In the genomic region with DNA sequence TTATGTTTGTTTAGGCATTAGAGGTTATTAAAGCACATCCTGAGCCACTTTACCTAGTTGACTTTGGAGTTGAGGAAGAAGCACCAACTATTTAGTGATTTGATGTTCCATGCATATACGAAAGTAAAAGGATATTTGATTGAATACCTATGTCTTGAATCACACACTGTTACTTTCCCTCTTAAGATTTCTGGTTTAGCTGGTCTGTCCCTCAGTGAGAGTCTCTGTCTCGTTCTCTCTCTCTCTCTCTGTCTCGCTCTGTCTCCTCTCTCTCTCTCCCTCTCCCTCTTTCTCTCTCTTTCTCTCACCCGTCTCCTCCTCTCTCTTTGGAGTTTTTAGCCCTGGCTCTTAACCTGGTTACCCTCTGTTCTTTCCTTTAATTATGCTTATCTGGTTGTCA, we compare ENCODE assay signal across 18 cellular contexts. TPM values are rescaled to one million over a fixed set of nuclear protein-coding genes. Genes with fewer than 3 reads are reported as not detected.
A peak's percentile ranks its signal among the peaks of the same experiment; 100 is the strongest.
DNase-seq lines count a peak whose midpoint lies in the region; ATAC-seq, FAIRE-seq and TF ChIP-seq lines count a peak whose summit lies in the region.
"Had no signal": no experiment of that assay in that cellular context is flagged by ENCODE, and none has a peak within 500 bp of the region (broad histone marks: within the 10 kb centered on the region; RNA-seq: fewer than 3 reads in every experiment).

No MANE protein-coding gene starts in this region.

- no peak for TF ChIP-seq CTCF in LNCaP clone FGC (IDR thresholded peaks at IDR 0.05; ENCODE audit: control insufficient read depth, extremely low read depth, insufficient read depth)
- no peak for TF ChIP-seq CTCF in brain (conservative IDR thresholded peaks at IDR 0.05)
- TF ChIP-seq CTCF in keratinocyte (optimal IDR thresholded peaks at IDR 0.05 in 1 of 3, IDR thresholded peaks at IDR 0.05 in 1 of 3, conservative IDR thresholded peaks at IDR 0.05 in 1 of 3; ENCODE audit: extremely low read depth in 1 of 3, insufficient read depth in 2 of 3, low read length in 3 of 3) = no peak

- peaks cover 0 to 6% (median 3%) of the 10 kb centered on the region in 5 experiments for H3K9me3 Mint-ChIP-seq in brain
- H3K9me3 Mint-ChIP-seq in stimulated activated memory B cell treated with anti-CD40 and anti-IgM and Interleukin-4, amounts not matched to agents 10 μg/mL and 1 μg/mL and 100 μg/mL, for 72 hours = peaks cover 4% of the 10 kb centered on the region
- H3K9me3 Mint-ChIP-seq: activated B cell treated with CpG ODN at 0.5 μM for 24 hours; activated naive CD4-positive, alpha-beta T cell treated with anti-CD3 and anti-CD28 coated beads for 36 hours had no signal

- DNase-seq in LNCaP clone FGC (ENCODE audit: low read depth) (no peak), keratinocyte (ENCODE audit: low read depth, low spot score) (no peak), NCI-H2029 (lab: John Stamatoyannopoulos, UW) (no peak)
- DNase-seq in activated naive CD4-positive, alpha-beta T cell treated with Interleukin-2 at 50 U/mL for 16 hours = no peak
- no peak for DNase-seq in activated CD4-positive, CD25-positive, alpha-beta regulatory T cell (lab: John Stamatoyannopoulos, UW)
- DNase-seq: activated B cell treated with CpG ODN at 0.5 μM for 24 hours; activated naive CD4-positive, alpha-beta T cell treated with anti-CD3 and anti-CD28 coated beads for 36 hours; C1 segment of cervical spinal cord; effector memory CD4-positive, alpha-beta T cell; KBM-7; NCI-H1436 treated with DMSO at 0.1 percent for 48 hours; NCI-H510A; posterior cingulate gyrus; stomach had no signal

- peaks cover 96% of the 10 kb centered on the region for H3K79me2 ChIP-seq in keratinocyte (ENCODE audit: control insufficient read depth, insufficient read depth, low read length)

- H4K20me1 ChIP-seq in keratinocyte (ENCODE audit: control insufficient read depth, extremely low read depth, insufficient read depth, low read length) = peaks cover 35% of the 10 kb centered on the region

- H3K9ac ChIP-seq in keratinocyte (ENCODE audit: control insufficient read depth, extremely low read depth, insufficient read depth, low read length) = no peak overlapping the region

- ATAC-seq in stimulated activated memory B cell treated with anti-CD40 and anti-IgM and Interleukin-4, amounts not matched to agents 10 μg/mL and 1 μg/mL and 100 μg/mL, for 72 hours = no peak
- ATAC-seq in GM21367 (IDR thresholded peaks at IDR 0.05; ENCODE audit: unreplicated experiment) = no peak

- H3K4me1 ChIP-seq in keratinocyte (ENCODE audit: control insufficient read depth, extremely low read depth, insufficient read depth, low read length) = peaks cover 50% of the 10 kb centered on the region

- H3K9me3 ChIP-seq in keratinocyte (ENCODE audit: control insufficient read depth, low read depth, low read length) = no peaks in the 10 kb centered on the region
- H3K9me3 ChIP-seq: HAP-1, stomach had no signal

- peak overlapping the region; percentile 66 for H3K4me2 ChIP-seq in keratinocyte (ENCODE audit: control insufficient read depth, extremely low read depth, insufficient read depth, low read depth, low read length)

- peaks cover 12% of the 10 kb centered on the region for H3K9me1 ChIP-seq in keratinocyte (ENCODE audit: control insufficient read depth, extremely low read depth, insufficient read depth, low read length)

- 0 out of 2 replicates have a peak overlapping the region, but pooled peaks have one; percentile 20 for H3K4me3 ChIP-seq in LNCaP clone FGC (ENCODE audit: low read depth, low read length)
- H3K4me3 ChIP-seq in keratinocyte (ENCODE audit: control insufficient read depth in 2 of 3, extremely low read depth in 1 of 3, insufficient read depth in 2 of 3, low read depth in 1 of 3, low read length in 3 of 3) = peak overlapping the region in 2 of 3 experiments; percentile 44 to 47
- H3K4me3 ChIP-seq: HAP-1, stomach had no signal

- H3K4me1 Mint-ChIP-seq in brain = peaks cover 86% of the 10 kb centered on the region
- peaks cover 32% of the 10 kb centered on the region for H3K4me1 Mint-ChIP-seq in stimulated activated memory B cell treated with anti-CD40 and anti-IgM and Interleukin-4, amounts not matched to agents 10 μg/mL and 1 μg/mL and 100 μg/mL, for 72 hours

- H3K27ac Mint-ChIP-seq in brain = peak overlapping the region in 3 of 5 experiments; percentile 9 to 62 (median 10)
- peak overlapping the region; percentile 6 for H3K27ac Mint-ChIP-seq in stimulated activated memory B cell treated with anti-CD40 and anti-IgM and Interleukin-4, amounts not matched to agents 10 μg/mL and 1 μg/mL and 100 μg/mL, for 72 hours
- H3K27ac Mint-ChIP-seq: activated naive CD4-positive, alpha-beta T cell treated with anti-CD3 and anti-CD28 coated beads for 36 hours had no signal

- H3K27ac ChIP-seq in keratinocyte (ENCODE audit: control insufficient read depth, insufficient read depth, low read length) = peak overlapping the region; percentile 18

- H3K36me3 ChIP-seq in keratinocyte (ENCODE audit: control insufficient read depth in 2 of 2, extremely low read depth in 1 of 2, insufficient read depth in 2 of 2, low read length in 2 of 2) = peaks cover 0 to 1% of the 10 kb centered on the region in 2 experiments
- H3K36me3 ChIP-seq: stomach had no signal

- no peaks in the 10 kb centered on the region for H3K27me3 ChIP-seq in keratinocyte (ENCODE audit: control insufficient read depth, extremely low read depth, insufficient read depth, low read length)
- H3K27me3 ChIP-seq: stomach had no signal

- dilution Hi-C loops in keratinocyte (cut with MboI; ENCODE audit: extremely low pct_ligation_motif_present, low sequenced_read_pairs) = no loop called here

- peaks cover 4% of the 10 kb centered on the region for H3K27me3 Mint-ChIP-seq in brain
- no peaks in the 10 kb centered on the region for H3K27me3 Mint-ChIP-seq in stimulated activated memory B cell treated with anti-CD40 and anti-IgM and Interleukin-4, amounts not matched to agents 10 μg/mL and 1 μg/mL and 100 μg/mL, for 72 hours
- H3K27me3 Mint-ChIP-seq: activated B cell treated with CpG ODN at 0.5 μM for 24 hours had no signal

- peak overlapping the region in 2 of 5 experiments; percentile 8 to 44 for H3K4me3 Mint-ChIP-seq in brain
- no peak overlapping the region for H3K4me3 Mint-ChIP-seq in stimulated activated memory B cell treated with anti-CD40 and anti-IgM and Interleukin-4, amounts not matched to agents 10 μg/mL and 1 μg/mL and 100 μg/mL, for 72 hours
- H3K4me3 Mint-ChIP-seq: activated B cell treated with CpG ODN at 0.5 μM for 24 hours; activated naive CD4-positive, alpha-beta T cell treated with anti-CD3 and anti-CD28 coated beads for 36 hours had no signal

- H3K36me3 Mint-ChIP-seq in brain = peaks cover 54% of the 10 kb centered on the region
- H3K36me3 Mint-ChIP-seq in stimulated activated memory B cell treated with anti-CD40 and anti-IgM and Interleukin-4, amounts not matched to agents 10 μg/mL and 1 μg/mL and 100 μg/mL, for 72 hours = peaks cover 18% of the 10 kb centered on the region

- no peak overlapping the region for H2AFZ ChIP-seq in keratinocyte (ENCODE audit: control insufficient read depth, low read length)

- FAIRE-seq in keratinocyte (lab: Jason Lieb, UNC) = no peak

RNA-seq across cellular contexts. Expression of a gene that starts 11.0 kb away (rescaled TPM):
- 79.0 TPM for polyA plus RNA-seq in brain (ENCODE audit: insufficient read depth, low read depth, low replicate concordance)
- 125 to 187 TPM (median 144 TPM) in 3 replicates for polyA plus RNA-seq in keratinocyte
- 91.5 TPM for polyA plus RNA-seq in keratinocyte (2011; ENCODE audit: low read depth)
- polyA plus RNA-seq in keratinocyte (2011; cell fraction: cytosol; rRNA removed) = 84.0 and 129 TPM in 2 replicates
- polyA plus RNA-seq in keratinocyte (2011; cell fraction: nucleus; rRNA removed) = 203 and 221 TPM in 2 replicates
- 98.6 and 103 TPM in 2 replicates for polyA plus RNA-seq in keratinocyte (2012; ENCODE audit: low replicate concordance)
- polyA minus RNA-seq in keratinocyte = 413 to 516 TPM (median 498 TPM) in 3 replicates
- 134 TPM for polyA minus RNA-seq in keratinocyte (2011; cell fraction: cytosol; rRNA and poly(A)+ RNA removed)
- 216 and 381 TPM in 2 replicates for polyA minus RNA-seq in keratinocyte (2011; cell fraction: nucleus; rRNA and poly(A)+ RNA removed)

RNA-seq across cellular contexts. Expression of a gene that starts 20.9 kb away (rescaled TPM):
- polyA plus RNA-seq in brain (ENCODE audit: insufficient read depth, low read depth, low replicate concordance) = not detected
- not detected in 3 replicates for polyA plus RNA-seq in keratinocyte
- polyA plus RNA-seq in keratinocyte (2011; ENCODE audit: low read depth) = not detected
- not detected in 2 replicates for polyA plus RNA-seq in keratinocyte (2011; cell fraction: cytosol; rRNA removed)
- not detected in 2 replicates for polyA plus RNA-seq in keratinocyte (2011; cell fraction: nucleus; rRNA removed)
- polyA plus RNA-seq in keratinocyte (2012; ENCODE audit: low replicate concordance) = 0.17 TPM in 1 of 2 replicates, not detected in the other
- polyA minus RNA-seq in keratinocyte = not detected in 3 replicates
- polyA minus RNA-seq in keratinocyte (2011; cell fraction: cytosol; rRNA and poly(A)+ RNA removed) = not detected
- not detected in 2 replicates for polyA minus RNA-seq in keratinocyte (2011; cell fraction: nucleus; rRNA and poly(A)+ RNA removed)
- polyA plus RNA-seq: stomach had no signal

RNA-seq across cellular contexts. Expression of a gene that starts 31.3 kb away (rescaled TPM):
- polyA plus RNA-seq in brain (ENCODE audit: insufficient read depth, low read depth, low replicate concordance) (134 TPM), keratinocyte (59.1 to 88.2 TPM (median 76.0 TPM) in 3 replicates)
- 39.6 TPM for polyA plus RNA-seq in keratinocyte (2011; ENCODE audit: low read depth)
- polyA plus RNA-seq in keratinocyte (2011; cell fraction: cytosol; rRNA removed) = 48.8 and 72.9 TPM in 2 replicates
- polyA plus RNA-seq in keratinocyte (2011; cell fraction: nucleus; rRNA removed) = 35.0 and 38.0 TPM in 2 replicates
- 79.8 and 96.0 TPM in 2 replicates for polyA plus RNA-seq in keratinocyte (2012; ENCODE audit: low replicate concordance)
- 5.1 to 10.0 TPM (median 6.5 TPM) in 3 replicates for polyA minus RNA-seq in keratinocyte
- polyA minus RNA-seq in keratinocyte (2011; cell fraction: cytosol; rRNA and poly(A)+ RNA removed) = 43.4 TPM
- 10.6 and 13.4 TPM in 2 replicates for polyA minus RNA-seq in keratinocyte (2011; cell fraction: nucleus; rRNA and poly(A)+ RNA removed)
